Comparison of ENCODE assay signal across 18 cellular contexts in the genomic region with DNA sequence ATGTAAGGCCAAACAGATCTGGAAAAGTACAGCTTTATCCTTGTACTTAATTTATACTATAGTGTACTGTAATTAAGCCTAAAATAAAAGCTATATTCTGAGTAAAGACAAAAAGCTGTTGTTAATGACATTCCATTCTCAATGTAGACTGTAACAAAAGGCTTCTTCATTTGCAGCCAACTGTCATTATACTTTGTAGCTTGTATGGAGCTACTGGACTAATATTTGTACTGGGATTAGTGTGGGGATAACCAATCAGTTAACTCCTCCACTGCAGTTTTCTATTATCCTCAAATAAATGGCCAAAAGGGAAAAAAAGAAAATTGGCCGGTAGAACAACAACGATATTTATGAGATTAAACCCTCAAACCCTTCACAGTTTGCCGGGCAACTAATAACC.
DNase-seq lines count a peak whose midpoint lies in the region; ATAC-seq and TF ChIP-seq lines count a peak whose summit lies in the region.
"Had no signal": no experiment of that assay in that cellular context is flagged by ENCODE, and none has a peak within 500 bp of the region (broad histone marks: within the 10 kb centered on the region; RNA-seq: fewer than 3 reads in every experiment).

No MANE protein-coding gene starts in this region.

- H3K9me3 ChIP-seq in PC-3 (ENCODE audit: low read length) = no peaks in the 10 kb centered on the region
- H3K9me3 ChIP-seq: gastroesophageal sphincter, testis had no signal

- H3K79me2 ChIP-seq in PC-3 (ENCODE audit: low read length) = peaks cover 75% of the 10 kb centered on the region

- no peak for TF ChIP-seq CTCF in PC-3 (conservative IDR thresholded peaks at IDR 0.05; ENCODE audit: low read depth, low read length)

- no peaks in the 10 kb centered on the region for H3F3A ChIP-seq in PC-3 (ENCODE audit: low read length, unreplicated experiment)

- H3K36me3 ChIP-seq in PC-3 (ENCODE audit: low read depth, low read length) = peaks cover 7% of the 10 kb centered on the region; the same call in 1 of the 2 replicates
- H3K36me3 ChIP-seq: gastroesophageal sphincter had no signal

- no peaks in the 10 kb centered on the region for H4K20me1 ChIP-seq in PC-3 (ENCODE audit: low read length)

- DNase-seq in DMS53 treated with DMSO at 0.1 percent for 48 hours (lab: John Stamatoyannopoulos, UW; ENCODE audit: unreplicated experiment) (peak; percentile 58), NCI-H2029 (lab: John Stamatoyannopoulos, UW) (peak; percentile 16), PC-3 (peak; percentile 41), midbrain (lab: John Stamatoyannopoulos, UW) (peak; percentile 50)
- no peak for DNase-seq in activated CD8-positive, alpha-beta memory T cell treated with anti-CD3 and anti-CD28 coated beads, Interleukin-2, amount 50 U/mL, for 4 hours
- DNase-seq: activated CD4-positive, alpha-beta T cell treated with anti-CD3 and anti-CD28 coated beads for 48 hours; activated naive CD4-positive, alpha-beta T cell treated with Interleukin-2 at 50 U/mL for 16 hours; Calu3; cortex of kidney; KBM-7; occipital lobe; stimulated activated CD4-positive, alpha-beta T cell treated with anti-CD3 and anti-CD28 coated beads, Interleukin-2, amount 100 ng/mL, for 48 hours; testis had no signal

- ATAC-seq in PC-3 (no peak), HG02610 (IDR thresholded peaks at IDR 0.05; ENCODE audit: unreplicated experiment) (no peak), HG03196 (IDR thresholded peaks at IDR 0.05; ENCODE audit: unreplicated experiment) (no peak)
- ATAC-seq: gastroesophageal sphincter, Panc1 had no signal

- H3K4me3 ChIP-seq in PC-3 (ENCODE audit: low read length) = no peak overlapping the region
- H3K4me3 ChIP-seq: gastroesophageal sphincter, testis had no signal

- intact Hi-C loops in PC-3 (cut with micrococcal nuclease) = no loop called here

- no peak overlapping the region for H3K27ac ChIP-seq in PC-3 (ENCODE audit: low read length)
- H3K27ac ChIP-seq: gastroesophageal sphincter, HL-60 had no signal

- no peaks in the 10 kb centered on the region for H3K27me3 ChIP-seq in PC-3 (ENCODE audit: low read length)
- H3K27me3 ChIP-seq: gastroesophageal sphincter, testis had no signal

- CTCF ChIA-PET in PC-3 (lab: Charles Lee) = interaction anchor here (0.6 kb wide), 1 partner anchor 1401 kb away, joined by 3 read pairs; no protein-coding TSS in a partner anchor

- no peak overlapping the region for H3K9ac ChIP-seq in PC-3 (ENCODE audit: low read length)

- H3K9me2 ChIP-seq in PC-3 (replicated peaks; ENCODE audit: low read length) = no peaks in the 10 kb centered on the region

- H3K4me2 ChIP-seq in PC-3 (ENCODE audit: low read length) = no peak overlapping the region; the same call in 1 of the 2 replicates

- H2AFZ ChIP-seq in PC-3 (ENCODE audit: low read length) = no peak overlapping the region

- peaks cover 51% of the 10 kb centered on the region for H3K4me1 ChIP-seq in PC-3 (ENCODE audit: insufficient read depth, low read length)

- no TSS peak for BruUV-seq in PC-3 (replicated peaks; lab: Mats Ljungman, UMichigan)

- POLR2A ChIA-PET in PC-3 (lab: Charles Lee; ENCODE audit: unreplicated experiment) = no interaction called here
